In the genomic region with DNA sequence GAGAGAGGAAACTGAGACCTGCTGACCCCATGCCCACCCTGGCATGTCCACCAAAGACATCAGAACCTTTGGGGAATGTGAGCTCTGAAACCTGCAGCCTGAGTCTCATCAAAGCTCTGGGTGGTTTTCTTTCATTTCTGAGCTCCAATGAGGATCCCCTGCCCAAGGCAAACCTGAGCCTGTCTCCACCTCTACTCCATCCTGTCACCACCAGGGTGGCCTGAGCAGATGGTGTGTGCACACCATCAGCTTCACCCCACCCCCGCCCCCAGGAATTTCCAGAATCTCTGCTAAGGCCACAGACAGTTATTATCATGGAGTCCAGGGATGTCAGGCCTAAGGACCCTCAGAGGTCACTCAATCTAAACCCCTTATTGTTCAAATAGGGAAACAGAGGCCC, we compare ENCODE assay signal across 19 cellular contexts. TPM values are rescaled to one million over a fixed set of nuclear protein-coding genes. Genes with fewer than 3 reads are reported as not detected.
DNase-seq lines count a peak whose midpoint lies in the region; ATAC-seq and TF ChIP-seq lines count a peak whose summit lies in the region.
"Had no signal": no experiment of that assay in that cellular context is flagged by ENCODE, and none has a peak within 500 bp of the region (broad histone marks: within the 10 kb centered on the region; RNA-seq: fewer than 3 reads in every experiment).

No MANE protein-coding gene starts in this region.

- H3K36me3 Mint-ChIP-seq in activated CD8-positive, alpha-beta T cell treated with anti-CD3 and anti-CD28 coated beads for 36 hours (ENCODE audit: low read depth) = no peaks in the 10 kb centered on the region
- H3K36me3 Mint-ChIP-seq in natural killer cell = no peaks in the 10 kb centered on the region
- H3K36me3 Mint-ChIP-seq: mesothelial cell of epicardium, T-cell had no signal

- DNase-seq in AG20443 (ENCODE audit: low spot score) (peak; percentile 40), ELF-1 (ENCODE audit: low read depth, low spot score) (peak; percentile 71), islet precursor cell (peak; percentile 77), natural killer cell (no peak), DMS153 treated with DMSO at 0.1 percent for 48 hours (lab: John Stamatoyannopoulos, UW; ENCODE audit: unreplicated experiment) (no peak), GDM1 (lab: John Stamatoyannopoulos, UW) (no peak)
- DNase-seq in activated CD8-positive, alpha-beta T cell treated with anti-CD3 and anti-CD28 coated beads for 36 hours = no peak
- DNase-seq: amniotic stem cell; MG63; NCI-H2029; NCI-H526 treated with DMSO at 0.1 percent for 48 hours; spleen; stimulated activated naive CD8-positive, alpha-beta T cell treated with anti-CD3 and anti-CD28 coated beads, Interleukin-15, Interleukin-2, amounts not matched to agents 100 U/mL and 50 U/mL, for 24 hours; T-cell had no signal

- peak overlapping the region; percentile 20 for H3K4me3 Mint-ChIP-seq in activated CD8-positive, alpha-beta T cell treated with anti-CD3 and anti-CD28 coated beads for 36 hours
- H3K4me3 Mint-ChIP-seq in natural killer cell = no peak overlapping the region
- H3K4me3 Mint-ChIP-seq: mesothelial cell of epicardium, T-cell had no signal

- POLR2A ChIA-PET in activated CD8-positive, alpha-beta T cell treated with anti-CD3 and anti-CD28 coated beads for 36 hours (lab: Charles Lee) = interaction anchor here (0.6 to 2.6 kb wide), 8 partner anchors 34 to 97 kb away, joined by 3 to 8 read pairs (median 4); no protein-coding TSS in a partner anchor

- peaks cover 29% of the 10 kb centered on the region for H3K4me1 Mint-ChIP-seq in activated CD8-positive, alpha-beta T cell treated with anti-CD3 and anti-CD28 coated beads for 36 hours (ENCODE audit: low read depth)
- H3K4me1 Mint-ChIP-seq in natural killer cell = peaks cover 20 to 37% of the 10 kb centered on the region in 2 donors

- peaks cover 2% of the 10 kb centered on the region for H3K27me3 Mint-ChIP-seq in activated CD8-positive, alpha-beta T cell treated with anti-CD3 and anti-CD28 coated beads for 36 hours
- H3K27me3 Mint-ChIP-seq in natural killer cell (ENCODE audit: low read depth in 2 of 2) = peaks cover 0 to 9% of the 10 kb centered on the region in 2 donors

- H3K27ac Mint-ChIP-seq in activated CD8-positive, alpha-beta T cell treated with anti-CD3 and anti-CD28 coated beads for 36 hours = no peak overlapping the region
- H3K27ac Mint-ChIP-seq in natural killer cell = peak overlapping the region in 1 of 2 donors; percentile 81
- H3K27ac Mint-ChIP-seq: mesothelial cell of epicardium, T-cell had no signal

- no peak for TF ChIP-seq CTCF in activated CD8-positive, alpha-beta T cell treated with anti-CD3 and anti-CD28 coated beads for 36 hours (IDR thresholded peaks at IDR 0.05)
- TF ChIP-seq CTCF in natural killer cell (IDR thresholded peaks at IDR 0.05) = no peak

- no peak for ATAC-seq in activated CD8-positive, alpha-beta T cell treated with anti-CD3 and anti-CD28 coated beads for 36 hours
- no peak for ATAC-seq in GM18907 (IDR thresholded peaks at IDR 0.05; ENCODE audit: unreplicated experiment)
- ATAC-seq in natural killer cell = no peak
- ATAC-seq: stimulated activated naive CD8-positive, alpha-beta T cell treated with anti-CD3 and anti-CD28 coated beads, Interleukin-15, Interleukin-2, amounts not matched to agents 100 U/mL and 50 U/mL, for 24 hours; T-cell had no signal

- intact Hi-C loops in activated CD8-positive, alpha-beta T cell treated with anti-CD3 and anti-CD28 coated beads for 36 hours (cut with micrococcal nuclease) = loop anchor here (10.0 kb wide), 1 partner anchor 184 kb away; no protein-coding TSS in a partner anchor
- intact Hi-C loops in natural killer cell (cut with micrococcal nuclease) = no loop called here

- H3K9me3 Mint-ChIP-seq in activated CD8-positive, alpha-beta T cell treated with anti-CD3 and anti-CD28 coated beads for 36 hours = peaks cover 3% of the 10 kb centered on the region
- no peaks in the 10 kb centered on the region for H3K9me3 Mint-ChIP-seq in natural killer cell
- H3K9me3 Mint-ChIP-seq: mesothelial cell of epicardium, T-cell had no signal

- CTCF ChIA-PET in activated CD8-positive, alpha-beta T cell treated with anti-CD3 and anti-CD28 coated beads for 36 hours (lab: Charles Lee) = interaction anchor here (0.9 to 18.8 kb wide), 18 partner anchors 11 to 186 kb away, joined by 3 to 754 read pairs (median 8); a partner anchor contains a TSS

RNA-seq across cellular contexts. Expression of a gene that starts 1.3 kb away (rescaled TPM):
- 1 to 10 TPM; 2.5 TPM for total RNA-seq in activated CD8-positive, alpha-beta T cell treated with anti-CD3 and anti-CD28 coated beads for 36 hours
- total RNA-seq in natural killer cell = under 1 TPM; 0.14 to 0.40 (median 0.24) TPM
- total RNA-seq: glomerular endothelial cell, HT-29, mesothelial cell of epicardium, osteocyte, T-cell had no signal

RNA-seq across cellular contexts. Expression of a gene that starts 37.7 kb away (rescaled TPM):
- total RNA-seq in activated CD8-positive, alpha-beta T cell treated with anti-CD3 and anti-CD28 coated beads for 36 hours = 10 to 100 TPM; 88.0 to 88.3 TPM
- total RNA-seq in natural killer cell = 100 to 1,000 TPM; 208 to 300 (median 253) TPM

Comparison
In these comparisons a context has a peak if more than half of its experiments do, and no peak if none do; other contexts are left out.
1. DNase-seq: peak in AG20443 (single experiment), ELF-1 (single experiment) and islet precursor cell (single experiment); none in activated CD8-positive, alpha-beta T cell treated with anti-CD3 and anti-CD28 coated beads for 36 hours (single experiment), natural killer cell (single experiment), DMS153 treated with DMSO at 0.1 percent for 48 hours (single experiment) and GDM1 (single experiment).